9 cellular contexts compared by ENCODE assay signal in genomic region chr4:87150498-87151261, GRCh38.
A peak's percentile ranks its signal among the peaks of the same experiment; 100 is the strongest.
DNase-seq lines count a peak whose midpoint lies in the region; ATAC-seq and TF ChIP-seq lines count a peak whose summit lies in the region.
"Had no signal": no experiment of that assay in that cellular context is flagged by ENCODE, and none has a peak within 500 bp of the region (broad histone marks: within the 10 kb centered on the region; RNA-seq: fewer than 3 reads in every experiment).

No MANE protein-coding gene starts in this region.

- H3K27me3 Mint-ChIP-seq in GM23338 (ENCODE audit: insufficient read depth, low read depth, poor library complexity) (no peaks in the 10 kb centered on the region), MCF 10A (ENCODE audit: insufficient read depth, unreplicated experiment) (no peaks in the 10 kb centered on the region), immature natural killer cell (ENCODE audit: low read depth in 3 of 3) (peaks cover 2 to 4% (median 4%) of the 10 kb centered on the region in 3 donors)

- in situ Hi-C loops in SK-MEL-5 (cut with HindIII; ENCODE audit: low pct_unique_long_range_greater_than_20kb, low sequenced_read_pairs), result no loop called here

- H3K4me1 ChIP-seq in GM23338 (ENCODE audit: insufficient read depth), result 0 out of 2 replicates have a peak, but pooled peaks cover 3% of the 10 kb centered on the region
- H3K4me1 ChIP-seq: BLaER1 had no signal

- no peak overlapping the region for H2AFZ ChIP-seq in GM23338

- H3K4me1 Mint-ChIP-seq in GM23338 (peaks cover 9% of the 10 kb centered on the region; the same call in 2 of the 3 replicates), MCF 10A (ENCODE audit: insufficient read depth, unreplicated experiment) (peaks cover 11% of the 10 kb centered on the region), immature natural killer cell (peaks cover 0 to 1% of the 10 kb centered on the region in 2 donors)

- CTCF ChIA-PET in MCF 10A (lab: Yijun Ruan, JAX), result interaction anchor here (0.6 to 6.5 kb wide), 31 partner anchors 8 to 1520 kb away, joined by 3 to 76 read pairs (median 3); partner anchors contain the start of gene KLHL8

- no peak overlapping the region for H3K4me2 ChIP-seq in GM23338
- H3K4me2 ChIP-seq: BLaER1 had no signal

- H3K27me3 ChIP-seq in GM23338 (ENCODE audit: insufficient read depth), result no peaks in the 10 kb centered on the region
- H3K27me3 ChIP-seq: BLaER1 had no signal

- DNase-seq in NCI-H2171 treated with DMSO at 0.1 percent for 48 hours (lab: John Stamatoyannopoulos, UW) (peak; percentile 53), NCI-H2171 (lab: John Stamatoyannopoulos, UW) (no peak), GM23338 (ENCODE audit: low spot score) (peak; percentile 87), MV-4-11 (lab: John Stamatoyannopoulos, UW) (peak; percentile 70), SK-MEL-5 (ENCODE audit: low read depth, low spot score) (peak; percentile 84), MCF 10A (ENCODE audit: unreplicated experiment) (peak; percentile 85), immature natural killer cell (peak; percentile 55 to 61 (median 60))
- peak in 2 of 3 donors; percentile 16 to 82 for DNase-seq in stimulated activated CD4-positive, alpha-beta T cell treated with anti-CD3 and anti-CD28 coated beads, Interleukin-12 subunit alpha, Interleukin-12 subunit beta, amount 100 ng/mL, for 48 hours (ENCODE audit: low read depth in 2 of 3, low spot score in 1 of 3)

- H3K4me3 Mint-ChIP-seq in GM23338 (no peak overlapping the region), MCF 10A (ENCODE audit: unreplicated experiment) (no peak overlapping the region), immature natural killer cell (no peak overlapping the region)

- peak; percentile 58 for ATAC-seq in GM23338

- H3K27ac Mint-ChIP-seq in GM23338, result no peak overlapping the region
- H3K27ac Mint-ChIP-seq in MCF 10A (ENCODE audit: low read depth, unreplicated experiment), result no peak overlapping the region
- peak overlapping the region in 3 of 6 donors; percentile 1 to 10 (median 4) for H3K27ac Mint-ChIP-seq in immature natural killer cell

- BruUV-seq in MCF 10A (replicated peaks; lab: Mats Ljungman, UMichigan), result no TSS peak

- no peaks in the 10 kb centered on the region for H4K20me1 ChIP-seq in GM23338 (replicated peaks; ENCODE audit: insufficient read depth)
- H4K20me1 ChIP-seq: BLaER1 had no signal

- H3K36me3 Mint-ChIP-seq in GM23338 (ENCODE audit: low read depth) (0 out of 3 replicates have a peak, but pooled peaks cover under 1% of the 10 kb centered on the region), MCF 10A (ENCODE audit: insufficient read depth, unreplicated experiment) (peaks cover 8% of the 10 kb centered on the region), immature natural killer cell (no peaks in the 10 kb centered on the region)

- no peaks in the 10 kb centered on the region for H3F3A ChIP-seq in GM23338 (replicated peaks; ENCODE audit: low read depth)

- H3K9me3 Mint-ChIP-seq in GM23338, result no peaks in the 10 kb centered on the region
- no peaks in the 10 kb centered on the region for H3K9me3 Mint-ChIP-seq in MCF 10A (ENCODE audit: unreplicated experiment)
- no peaks in the 10 kb centered on the region for H3K9me3 Mint-ChIP-seq in immature natural killer cell

- H3K4me3 ChIP-seq in GM23338, result no peak overlapping the region
- H3K4me3 ChIP-seq: BLaER1 had no signal

- POLR2A ChIA-PET in MCF 10A (lab: Yijun Ruan, JAX), result interaction anchor here (0.6 to 2.2 kb wide), 11 partner anchors 9 to 228 kb away, joined by 3 to 15 read pairs (median 4); partner anchors contain the start of gene AFF1

- H3K36me3 ChIP-seq in GM23338 (ENCODE audit: insufficient read depth), result no peaks in the 10 kb centered on the region

- no peaks in the 10 kb centered on the region for H3K79me2 ChIP-seq in GM23338 (replicated peaks; ENCODE audit: insufficient read depth)

- H3K9me2 ChIP-seq in GM23338 (ENCODE audit: insufficient read depth), result no peaks in the 10 kb centered on the region

- H3K27ac ChIP-seq in GM23338 (ENCODE audit: low read depth), result no peak overlapping the region
- H3K27ac ChIP-seq: BLaER1 had no signal

- intact Hi-C loops in MCF 10A (cut with micrococcal nuclease), result loop anchor here (1.0 to 10.0 kb wide), 4 partner anchors 85 to 694 kb away; no protein-coding TSS in a partner anchor

- peak; percentile 81 to 98 for TF ChIP-seq CTCF in GM23338 (conservative IDR thresholded peaks at IDR 0.05; ENCODE audit: low read depth in 2 of 2)
- TF ChIP-seq CTCF in MCF 10A (IDR thresholded peaks at IDR 0.05; ENCODE audit: unreplicated experiment), result peak; percentile 81

TF ChIP-seq in GM23338, 12 proteins besides CTCF, POLR2A, EP300 and RAD21 (continues in another document):
- no peak for TF ChIP-seq POLR2AphosphoS5 (IDR thresholded peaks at IDR 0.05; ENCODE audit: low read depth)
- no peak for TF ChIP-seq ZNF331 (CRISPR knock-in tag; IDR thresholded peaks at IDR 0.05; ENCODE audit: low read depth)
- TF ChIP-seq JUNB (IDR thresholded peaks at IDR 0.05; ENCODE audit: unreplicated experiment), result no peak
- no peak for TF ChIP-seq ETS1 (IDR thresholded peaks at IDR 0.05)
- TF ChIP-seq EZH2phosphoT487 (IDR thresholded peaks at IDR 0.05; ENCODE audit: unreplicated experiment), result no peak
- no peak for TF ChIP-seq STAT1 (IDR thresholded peaks at IDR 0.05; ENCODE audit: unreplicated experiment)
- TF ChIP-seq, protein P1, sequence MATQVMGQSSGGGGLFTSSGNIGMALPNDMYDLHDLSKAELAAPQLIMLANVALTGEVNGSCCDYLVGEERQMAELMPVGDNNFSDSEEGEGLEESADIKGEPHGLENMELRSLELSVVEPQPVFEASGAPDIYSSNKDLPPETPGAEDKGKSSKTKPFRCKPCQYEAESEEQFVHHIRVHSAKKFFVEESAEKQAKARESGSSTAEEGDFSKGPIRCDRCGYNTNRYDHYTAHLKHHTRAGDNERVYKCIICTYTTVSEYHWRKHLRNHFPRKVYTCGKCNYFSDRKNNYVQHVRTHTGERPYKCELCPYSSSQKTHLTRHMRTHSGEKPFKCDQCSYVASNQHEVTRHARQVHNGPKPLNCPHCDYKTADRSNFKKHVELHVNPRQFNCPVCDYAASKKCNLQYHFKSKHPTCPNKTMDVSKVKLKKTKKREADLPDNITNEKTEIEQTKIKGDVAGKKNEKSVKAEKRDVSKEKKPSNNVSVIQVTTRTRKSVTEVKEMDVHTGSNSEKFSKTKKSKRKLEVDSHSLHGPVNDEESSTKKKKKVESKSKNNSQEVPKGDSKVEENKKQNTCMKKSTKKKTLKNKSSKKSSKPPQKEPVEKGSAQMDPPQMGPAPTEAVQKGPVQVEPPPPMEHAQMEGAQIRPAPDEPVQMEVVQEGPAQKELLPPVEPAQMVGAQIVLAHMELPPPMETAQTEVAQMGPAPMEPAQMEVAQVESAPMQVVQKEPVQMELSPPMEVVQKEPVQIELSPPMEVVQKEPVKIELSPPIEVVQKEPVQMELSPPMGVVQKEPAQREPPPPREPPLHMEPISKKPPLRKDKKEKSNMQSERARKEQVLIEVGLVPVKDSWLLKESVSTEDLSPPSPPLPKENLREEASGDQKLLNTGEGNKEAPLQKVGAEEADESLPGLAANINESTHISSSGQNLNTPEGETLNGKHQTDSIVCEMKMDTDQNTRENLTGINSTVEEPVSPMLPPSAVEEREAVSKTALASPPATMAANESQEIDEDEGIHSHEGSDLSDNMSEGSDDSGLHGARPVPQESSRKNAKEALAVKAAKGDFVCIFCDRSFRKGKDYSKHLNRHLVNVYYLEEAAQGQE (IDR thresholded peaks at IDR 0.05; ENCODE audit: unreplicated experiment), result no peak
- TF ChIP-seq CREB1 (CRISPR knock-in tag; IDR thresholded peaks at IDR 0.05; ENCODE audit: low read depth), result no peak
